Comparison of ENCODE assay signal across 9 cellular contexts in the genomic region with DNA sequence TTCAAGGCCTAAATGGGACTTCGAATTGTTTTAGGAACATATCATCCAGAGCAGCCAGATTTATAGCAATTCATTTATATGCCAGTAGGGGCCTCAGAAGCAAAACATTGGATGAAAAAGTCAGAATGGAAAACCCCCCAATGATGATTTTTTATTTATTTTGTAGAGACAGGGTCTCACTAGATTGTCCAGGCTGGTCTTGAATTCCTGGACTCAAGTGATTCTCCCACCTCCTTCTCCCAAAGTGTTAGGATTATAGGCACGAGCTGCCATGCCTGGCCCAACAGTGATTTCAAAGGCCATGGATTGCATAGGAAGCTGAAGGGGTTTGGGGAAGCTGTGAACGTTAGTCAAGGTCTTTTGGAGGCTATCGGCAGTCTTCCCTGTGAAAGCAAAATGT. TPM values are rescaled to one million over a fixed set of nuclear protein-coding genes. Genes with fewer than 3 reads are reported as not detected.
A peak's percentile ranks its signal among the peaks of the same experiment; 100 is the strongest.
DNase-seq lines count a peak whose midpoint lies in the region; TF ChIP-seq lines count a peak whose summit lies in the region.
"Had no signal": no experiment of that assay in that cellular context is flagged by ENCODE, and none has a peak within 500 bp of the region (broad histone marks: within the 10 kb centered on the region; RNA-seq: fewer than 3 reads in every experiment).

No MANE protein-coding gene starts in this region.

- H3K27me3 ChIP-seq in A673 (replicated peaks; ENCODE audit: insufficient read depth, low read depth, low read length, poor library complexity) = no peaks in the 10 kb centered on the region
- no peaks in the 10 kb centered on the region for H3K27me3 ChIP-seq in hepatocyte

- H2AFZ ChIP-seq in hepatocyte = no peak overlapping the region

- no peak overlapping the region for H3K4me2 ChIP-seq in hepatocyte

- H3K4me1 ChIP-seq in A673 (ENCODE audit: insufficient read depth, low read length, poor library complexity, severe bottlenecking) (peaks cover 4% of the 10 kb centered on the region), hepatocyte (ENCODE audit: insufficient read depth) (peaks cover 22% of the 10 kb centered on the region)

- intact Hi-C loops in A673 (cut with micrococcal nuclease; ENCODE audit: unreplicated experiment) = no loop called here

- DNase-seq in A673 (ENCODE audit: low spot score) = peak; percentile 20
- DNase-seq in GM12864 (ENCODE audit: low read depth) = no peak
- no peak for DNase-seq in hepatocyte (ENCODE audit: low spot score)
- DNase-seq in NCI-H1105 (lab: John Stamatoyannopoulos, UW) = no peak
- DNase-seq in putamen (ENCODE audit: low spot score) = no peak
- DNase-seq in activated CD8-positive, alpha-beta memory T cell treated with anti-CD3 and anti-CD28 coated beads, Interleukin-2, amount 50 U/mL, for 48 hours = no peak
- DNase-seq in foreskin melanocyte = no peak
- DNase-seq: aorta had no signal

- H3K79me2 ChIP-seq in hepatocyte = peaks cover 9% of the 10 kb centered on the region

- CTCF ChIA-PET in A673 (lab: Charles Lee) = no interaction called here

- TF ChIP-seq CTCF in A673 (conservative IDR thresholded peaks at IDR 0.05; ENCODE audit: low read depth, low read length) (peak; percentile 48), GM12864 (IDR thresholded peaks at IDR 0.05; ENCODE audit: low read depth, low read length, missing control alignments) (peak; percentile 38), VCaP (conservative IDR thresholded peaks at IDR 0.05) (peak; percentile 45), hepatocyte (IDR thresholded peaks at IDR 0.05; ENCODE audit: poor library complexity) (peak; percentile 16)

- no peaks in the 10 kb centered on the region for H3K9me2 ChIP-seq in hepatocyte (replicated peaks; ENCODE audit: insufficient read depth)

- no peaks in the 10 kb centered on the region for H3K9me3 ChIP-seq in A673 (ENCODE audit: low read depth, low read length, poor library complexity, severe bottlenecking)
- H3K9me3 ChIP-seq in hepatocyte (ENCODE audit: low read depth) = no peaks in the 10 kb centered on the region

- no peaks in the 10 kb centered on the region for H4K20me1 ChIP-seq in hepatocyte (ENCODE audit: insufficient read depth, poor library complexity, severe bottlenecking)

- no peak overlapping the region for H3K4me3 ChIP-seq in A673 (ENCODE audit: low read depth, low read length, poor library complexity, severe bottlenecking)
- no peak overlapping the region for H3K4me3 ChIP-seq in GM12864 (ENCODE audit: low read depth, low read length)
- no peak overlapping the region for H3K4me3 ChIP-seq in hepatocyte

- H3K27ac ChIP-seq in A673 (ENCODE audit: low read depth, low read length, poor library complexity, severe bottlenecking) (no peak overlapping the region), VCaP (no peak overlapping the region), hepatocyte (no peak overlapping the region)

- BruUV-seq in A673 (replicated peaks; lab: Mats Ljungman, UMichigan) = no TSS peak

- 68% methylated on average over 4 of the region's 4 CpGs for WGBS in hepatocyte (ENCODE audit: low lambda C conversion rate, missing lambda C conversion rate)

- H3K36me3 ChIP-seq in A673 (ENCODE audit: insufficient read depth, low read length, poor library complexity, severe bottlenecking) = no peaks in the 10 kb centered on the region
- no peaks in the 10 kb centered on the region for H3K36me3 ChIP-seq in hepatocyte (replicated peaks; ENCODE audit: insufficient read depth, low read depth)

- POLR2A ChIA-PET in A673 (lab: Charles Lee; ENCODE audit: low non-redundant PET) = no interaction called here

RNA-seq across cellular contexts. Expression of a gene that starts 3.6 kb away (rescaled TPM):
- total RNA-seq in A673 (2021) (1.8 and 4.3 TPM in 2 replicates), hepatocyte (13.7 and 14.7 TPM in 2 replicates)
- 20.4 and 24.2 TPM in 2 replicates for polyA plus RNA-seq in hepatocyte

RNA-seq across cellular contexts. Expression of a gene that starts 21.9 kb away (rescaled TPM):
- total RNA-seq in A673 (2021) = 90.5 and 101 TPM in 2 replicates
- 196 and 203 TPM in 2 replicates for total RNA-seq in hepatocyte
- polyA plus RNA-seq in hepatocyte = 144 and 161 TPM in 2 replicates
